ENCODE assay signal across 18 cellular contexts in genomic region chr7:137952406-137952805, GRCh38. TPM values are rescaled to one million over a fixed set of nuclear protein-coding genes. Genes with fewer than 3 reads are reported as not detected.
DNase-seq lines count a peak whose midpoint lies in the region; ATAC-seq and TF ChIP-seq lines count a peak whose summit lies in the region.
"Had no signal": no experiment of that assay in that cellular context is flagged by ENCODE, and none has a peak within 500 bp of the region (broad histone marks: within the 10 kb centered on the region; RNA-seq: fewer than 3 reads in every experiment).

No MANE protein-coding gene starts in this region.

- DNase-seq in MCF 10A (ENCODE audit: unreplicated experiment) (no peak), breast epithelium (ENCODE audit: low spot score in 2 of 2) (no peak), neural crest cell (ENCODE audit: low read depth, low spot score) (no peak), uterus (no peak), aorta (no peak)
- DNase-seq: 8988T; activated CD4-positive, alpha-beta T cell treated with anti-CD3 and anti-CD28 coated beads for 4 hours; anterior cingulate cortex; DMS153; hypothalamus; MM.1S; NCI-H2171 treated with DMSO at 0.1 percent for 48 hours; OCI-M1 had no signal

- POLR2A ChIA-PET in MCF 10A (lab: Yijun Ruan, JAX), result interaction anchor here (0.9 to 1.4 kb wide), 2 partner anchors 20 to 49 kb away, joined by 4 to 6 read pairs; partner anchors contain the start of gene CREB3L2

- TF ChIP-seq CTCF in MCF 10A (IDR thresholded peaks at IDR 0.05; ENCODE audit: unreplicated experiment), result no peak
- TF ChIP-seq CTCF in breast epithelium (IDR thresholded peaks at IDR 0.05), result no peak
- no peak for TF ChIP-seq CTCF in neural crest cell (conservative IDR thresholded peaks at IDR 0.05)
- TF ChIP-seq CTCF in uterus (IDR thresholded peaks at IDR 0.05), result no peak

- ATAC-seq in aorta (ENCODE audit: low FRiP score) (no peak), HG03442 (IDR thresholded peaks at IDR 0.05; ENCODE audit: unreplicated experiment) (no peak), HG03175 (IDR thresholded peaks at IDR 0.05; ENCODE audit: unreplicated experiment) (no peak)

- CTCF ChIA-PET in MCF 10A (lab: Yijun Ruan, JAX), result interaction anchor here (1.0 kb wide), 1 partner anchor 53 kb away, joined by 4 read pairs; no protein-coding TSS in a partner anchor

- no peak overlapping the region for H3K4me3 ChIP-seq in breast epithelium
- no peak overlapping the region for H3K4me3 ChIP-seq in esophagus (ENCODE audit: low read depth in 1 of 2, low read length in 2 of 2)
- no peak overlapping the region for H3K4me3 ChIP-seq in uterus
- H3K4me3 ChIP-seq in aorta (ENCODE audit: low read length in 2 of 2), result no peak overlapping the region

- no peak overlapping the region for H3K4me3 Mint-ChIP-seq in MCF 10A (ENCODE audit: unreplicated experiment)
- no peak overlapping the region for H3K4me3 Mint-ChIP-seq in neural crest cell
- H3K4me3 Mint-ChIP-seq: activated T-helper 1 cell treated with anti-CD3 and anti-CD28 coated beads, Interleukin-12 subunit alpha, Interleukin-12 subunit beta, Interleukin-2, Interleukin-4 antibody, amounts not matched to agents 30 ng/mL and 10 ng/mL and 1 ng/mL, durations not matched to agents 14 hours and 24 hours and 36 hours; T-helper 1 cell treated with Interleukin-12 subunit alpha and Interleukin-12 subunit beta and Interleukin-4 antibody, amounts not matched to agents 30 μg/mL and 1 μg/mL, for 36 hours had no signal

- H3K27me3 Mint-ChIP-seq in MCF 10A (ENCODE audit: insufficient read depth, unreplicated experiment), result no peaks in the 10 kb centered on the region
- H3K27me3 Mint-ChIP-seq in neural crest cell (ENCODE audit: low read depth), result no peaks in the 10 kb centered on the region

- H3K36me3 Mint-ChIP-seq in MCF 10A (ENCODE audit: insufficient read depth, unreplicated experiment), result peaks cover 5% of the 10 kb centered on the region
- peaks cover 2% of the 10 kb centered on the region for H3K36me3 Mint-ChIP-seq in neural crest cell (ENCODE audit: low read depth)

- H3K36me3 ChIP-seq in breast epithelium (no peaks in the 10 kb centered on the region), esophagus (ENCODE audit: control insufficient read depth in 2 of 2, insufficient read depth in 2 of 2, low read length in 1 of 2) (no peaks in the 10 kb centered on the region), uterus (no peaks in the 10 kb centered on the region), aorta (ENCODE audit: control insufficient read depth in 1 of 2, insufficient read depth in 2 of 2, low read length in 1 of 2) (no peaks in the 10 kb centered on the region)

- intact Hi-C loops in MCF 10A (cut with micrococcal nuclease), result no loop called here
- intact Hi-C loops in breast epithelium (cut with DNase I; ENCODE audit: low total_unique reads), result no loop called here
- intact Hi-C loops in uterus (cut with DNase I; ENCODE audit: low total_unique reads), result no loop called here
- intact Hi-C loops in aorta (cut with DNase I), result no loop called here

- H3K4me1 Mint-ChIP-seq in MCF 10A (ENCODE audit: insufficient read depth, unreplicated experiment) (peaks cover 31% of the 10 kb centered on the region), neural crest cell (peaks cover 71% of the 10 kb centered on the region)

- H3K9me3 ChIP-seq in breast epithelium, result no peaks in the 10 kb centered on the region
- no peaks in the 10 kb centered on the region for H3K9me3 ChIP-seq in esophagus (ENCODE audit: control insufficient read depth in 2 of 2, insufficient read depth in 1 of 2, low read depth in 1 of 2, low read length in 1 of 2)
- H3K9me3 ChIP-seq in uterus, result no peaks in the 10 kb centered on the region
- no peaks in the 10 kb centered on the region for H3K9me3 ChIP-seq in aorta (ENCODE audit: control insufficient read depth, low read length)

- WGBS in esophagus, 2 donors, result 64 to 74% methylated on average over 2 of the region's 2 CpGs
- WGBS in aorta, 2 donors, result 80 to 81% methylated on average over 2 of the region's 2 CpGs

- H3K27me3 ChIP-seq in breast epithelium (no peaks in the 10 kb centered on the region), esophagus (ENCODE audit: control insufficient read depth in 1 of 2, insufficient read depth in 2 of 2, low read length in 2 of 2) (no peaks in the 10 kb centered on the region), uterus (no peaks in the 10 kb centered on the region), aorta (ENCODE audit: control insufficient read depth in 1 of 2, insufficient read depth in 2 of 2, low read length in 1 of 2) (no peaks in the 10 kb centered on the region)

- no peaks in the 10 kb centered on the region for H3K9me3 Mint-ChIP-seq in MCF 10A (ENCODE audit: unreplicated experiment)
- no peaks in the 10 kb centered on the region for H3K9me3 Mint-ChIP-seq in neural crest cell
- H3K9me3 Mint-ChIP-seq: activated T-helper 1 cell treated with anti-CD3 and anti-CD28 coated beads, Interleukin-12 subunit alpha, Interleukin-12 subunit beta, Interleukin-2, Interleukin-4 antibody, amounts not matched to agents 30 ng/mL and 10 ng/mL and 1 ng/mL, durations not matched to agents 14 hours and 24 hours and 36 hours; T-helper 1 cell treated with Interleukin-12 subunit alpha and Interleukin-12 subunit beta and Interleukin-4 antibody, amounts not matched to agents 30 μg/mL and 1 μg/mL, for 36 hours had no signal

- TF ChIP-seq POLR2A in breast epithelium (IDR thresholded peaks at IDR 0.05) (no peak), uterus (IDR thresholded peaks at IDR 0.05) (no peak)

- H3K4me1 ChIP-seq in breast epithelium, result peaks cover 0 to 5% of the 10 kb centered on the region in 2 donors
- peaks cover 0 to 3% of the 10 kb centered on the region in 2 donors for H3K4me1 ChIP-seq in esophagus (ENCODE audit: control insufficient read depth in 2 of 2, insufficient read depth in 2 of 2, low read length in 1 of 2)
- peaks cover 3 to 26% of the 10 kb centered on the region in 2 donors for H3K4me1 ChIP-seq in uterus
- H3K4me1 ChIP-seq in aorta (ENCODE audit: control insufficient read depth in 1 of 2, insufficient read depth in 2 of 2, low read length in 2 of 2), result peaks cover 14 to 64% of the 10 kb centered on the region in 2 donors

- H3K27ac Mint-ChIP-seq in MCF 10A (ENCODE audit: low read depth, unreplicated experiment) (peak overlapping the region; percentile 78), neural crest cell (ENCODE audit: unreplicated experiment) (peak overlapping the region; percentile 74)
- H3K27ac Mint-ChIP-seq: activated T-helper 1 cell treated with anti-CD3 and anti-CD28 coated beads, Interleukin-12 subunit alpha, Interleukin-12 subunit beta, Interleukin-2, Interleukin-4 antibody, amounts not matched to agents 30 ng/mL and 10 ng/mL and 1 ng/mL, durations not matched to agents 14 hours and 24 hours and 36 hours; T-helper 1 cell treated with Interleukin-12 subunit alpha and Interleukin-12 subunit beta and Interleukin-4 antibody, amounts not matched to agents 30 μg/mL and 1 μg/mL, for 36 hours had no signal

- H3K27ac ChIP-seq in breast epithelium (no peak overlapping the region), esophagus (ENCODE audit: low read depth in 2 of 2, low read length in 1 of 2) (peak overlapping the region; percentile 79), uterus (peak overlapping the region; percentile 82 to 91), aorta (ENCODE audit: low read depth in 1 of 2, low read length in 2 of 2) (peak overlapping the region in 1 of 2 donors; percentile 86)

- BruUV-seq in MCF 10A (replicated peaks; lab: Mats Ljungman, UMichigan), result no TSS peak

RNA-seq across cellular contexts. Expression of gene CREB3L2, which starts 49.5 kb away (rescaled TPM):
- total RNA-seq in MCF 10A (2022) (74.2 and 79.4 TPM in 2 replicates), breast epithelium (10 to 100 TPM; 23.0 to 46.5 (median 40.5) TPM), neural crest cell (51.1 and 51.9 TPM in 2 replicates), uterus (100 to 1,000 TPM in 1 of 4 donors, 10 to 100 TPM in 3; 24.7 to 185 (median 41.1) TPM), aorta (100 to 1,000 TPM; 109 to 165 TPM)
- polyA plus RNA-seq in esophagus (1 to 10 TPM; 4.9 to 7.3 TPM), aorta (10 to 100 TPM; 10.6 to 38.4 TPM)

Comparison
In these comparisons a context has a peak if more than half of its experiments do, and no peak if none do; other contexts are left out.
1. H3K27ac ChIP-seq: peak in esophagus (2 of 2) and uterus (2 of 2); none in breast epithelium (0 of 2).